In the genomic region with DNA sequence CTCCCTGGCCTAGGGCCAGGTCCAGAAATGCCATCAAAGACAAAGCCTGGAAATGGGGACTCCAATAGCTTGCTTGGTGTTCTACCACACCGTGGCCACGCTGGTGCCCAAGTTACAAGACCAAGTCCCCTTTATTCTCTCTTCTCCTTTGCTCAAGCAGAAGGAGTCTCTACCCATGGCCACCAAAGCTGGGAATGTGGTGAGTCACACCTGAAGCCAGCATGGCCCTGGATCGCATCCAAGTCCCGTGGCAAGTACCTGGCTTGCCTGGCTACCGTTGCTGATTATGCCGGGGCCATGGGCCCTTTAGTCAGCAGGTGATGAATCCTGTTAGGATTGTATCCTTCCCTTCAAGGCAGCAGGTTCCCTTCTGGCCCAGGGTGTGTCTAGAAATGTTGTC, we compare ENCODE assay signal across 22 cellular contexts.
"Had no signal": no experiment of that assay in that cellular context is flagged by ENCODE, and none has a peak within 500 bp of the region (broad histone marks: within the 10 kb centered on the region; RNA-seq: fewer than 3 reads in every experiment).

No MANE protein-coding gene starts in this region.

- H3K4me3 ChIP-seq: breast epithelium, lung, right atrium auricular region, smooth muscle cell, upper lobe of right lung had no signal

- H3K27me3 ChIP-seq: breast epithelium, right atrium auricular region, upper lobe of right lung had no signal

- H3K4me3 Mint-ChIP-seq: activated naive CD4-positive, alpha-beta T cell treated with anti-CD3 and anti-CD28 coated beads for 36 hours; activated naive CD8-positive, alpha-beta T cell treated with anti-CD3 and anti-CD28 coated beads, Interleukin-2, amount 50 U/mL, for 24 hours had no signal

- H3K27ac Mint-ChIP-seq: activated naive CD4-positive, alpha-beta T cell treated with anti-CD3 and anti-CD28 coated beads for 36 hours; activated naive CD8-positive, alpha-beta T cell treated with anti-CD3 and anti-CD28 coated beads, Interleukin-2, amount 50 U/mL, for 24 hours; activated T-helper 2 cell treated with anti-CD3 and anti-CD28 coated beads, Interferon-gamma antibody, Interleukin-2, Interleukin-4, amounts not matched to agents 10 μg/mL and 5 μg/mL and 100 μg/mL, durations not matched to agents 14 hours and 24 hours and 36 hours had no signal

- H3K27ac ChIP-seq: breast epithelium, epithelial cell of prostate, upper lobe of right lung, VCaP had no signal

- DNase-seq: activated CD4-positive, alpha-beta T cell treated with anti-CD3 and anti-CD28 coated beads for 1 hour; activated CD4-positive, alpha-beta T cell treated with anti-CD3 and anti-CD28 coated beads, Interleukin-2, amount 50 U/mL, for 4 hours; activated naive CD4-positive, alpha-beta T cell treated with anti-CD3 and anti-CD28 coated beads for 36 hours; activated naive CD8-positive, alpha-beta T cell treated with anti-CD3 and anti-CD28 coated beads, Interleukin-2, amount 50 U/mL, for 24 hours; activated T-cell treated with anti-CD3 and anti-CD28 coated beads, Interleukin-2, amount 50 U/mL, for 1 hour; aorta; dermis blood vessel endothelial cell; head of caudate nucleus; kidney glomerular epithelial cell; midbrain; stimulated activated CD4-positive, alpha-beta T cell treated with anti-CD3 and anti-CD28 coated beads, Interleukin-4, amount 100 ng/mL, for 4 hours; stimulated activated CD8-positive, alpha-beta memory T cell treated with anti-CD3 and anti-CD28 coated beads, Interleukin-4, amount 100 ng/mL, for 48 hours; stimulated activated naive CD8-positive, alpha-beta T cell treated with anti-CD3 and anti-CD28 coated beads, Interleukin-15, Interleukin-2, amounts not matched to agents 100 U/mL and 50 U/mL, for 24 hours; T-helper 1 cell; upper lobe of right lung had no signal

- H3K27me3 Mint-ChIP-seq: activated naive CD8-positive, alpha-beta T cell treated with anti-CD3 and anti-CD28 coated beads, Interleukin-2, amount 50 U/mL, for 24 hours had no signal

- H3K4me1 Mint-ChIP-seq: activated naive CD8-positive, alpha-beta T cell treated with anti-CD3 and anti-CD28 coated beads, Interleukin-2, amount 50 U/mL, for 24 hours had no signal

- H3K36me3 ChIP-seq: breast epithelium, right atrium auricular region, upper lobe of right lung had no signal

- H3K4me1 ChIP-seq: breast epithelium, right atrium auricular region, upper lobe of right lung had no signal

- ATAC-seq: activated naive CD8-positive, alpha-beta T cell treated with anti-CD3 and anti-CD28 coated beads, Interleukin-2, amount 50 U/mL, for 24 hours; stimulated activated naive CD8-positive, alpha-beta T cell treated with anti-CD3 and anti-CD28 coated beads, Interleukin-15, Interleukin-2, amounts not matched to agents 100 U/mL and 50 U/mL, for 24 hours; upper lobe of right lung had no signal
